ENCODE assay signal across 22 cellular contexts in the genomic region with DNA sequence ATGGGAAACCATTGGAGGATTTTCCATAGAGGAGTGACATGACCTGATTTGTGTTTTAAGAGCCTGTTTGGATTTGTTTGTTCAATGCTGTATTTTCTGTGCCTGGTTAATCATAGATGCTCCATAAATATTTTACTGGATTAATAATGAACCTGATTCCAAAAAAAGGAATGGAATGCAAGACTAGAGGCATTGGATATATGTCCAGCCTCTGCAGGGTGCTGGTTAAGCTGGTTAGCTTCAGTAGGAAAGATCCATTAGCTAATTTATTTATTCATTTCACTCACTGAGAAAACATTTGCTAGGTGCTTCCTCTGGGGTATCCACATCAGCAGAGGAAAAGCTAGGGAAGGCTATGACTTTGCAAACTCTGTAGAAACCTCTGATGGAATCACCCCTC. TPM values are rescaled to one million over a fixed set of nuclear protein-coding genes. Genes with fewer than 3 reads are reported as not detected.
DNase-seq lines count a peak whose midpoint lies in the region; ATAC-seq and TF ChIP-seq lines count a peak whose summit lies in the region.
"Had no signal": no experiment of that assay in that cellular context is flagged by ENCODE, and none has a peak within 500 bp of the region (broad histone marks: within the 10 kb centered on the region; RNA-seq: fewer than 3 reads in every experiment).

No MANE protein-coding gene starts in this region.

- peaks cover 4% of the 10 kb centered on the region for H3K4me1 Mint-ChIP-seq in glutamatergic neuron (ENCODE audit: low read depth, unreplicated experiment)
- H3K4me1 Mint-ChIP-seq: CD14-positive monocyte; CD4-positive, alpha-beta memory T cell; CD4-positive, CD25-positive, alpha-beta regulatory T cell; CD8-positive, alpha-beta memory T cell had no signal

- no peak overlapping the region for H3K4me3 ChIP-seq in mesenchymal stem cell (ENCODE audit: insufficient read depth in 1 of 2, low read depth in 1 of 2, low read length in 2 of 2)
- H3K4me3 ChIP-seq: BLaER1 had no signal

- intact Hi-C loops in left ventricle myocardium superior (cut with micrococcal nuclease) = no loop called here

- TF ChIP-seq CTCF in VCaP (conservative IDR thresholded peaks at IDR 0.05) (no peak), foreskin keratinocyte (conservative IDR thresholded peaks at IDR 0.05) (no peak), glutamatergic neuron (IDR thresholded peaks at IDR 0.05; ENCODE audit: partially characterized antibody, unreplicated experiment) (no peak)

- H3K9me3 Mint-ChIP-seq in glutamatergic neuron (ENCODE audit: unreplicated experiment) = no peaks in the 10 kb centered on the region

- H3K27ac ChIP-seq in VCaP = peak overlapping the region; percentile 25; the same call in 1 of the 2 replicates
- H3K27ac ChIP-seq in mesenchymal stem cell (ENCODE audit: low read length, poor library complexity, severe bottlenecking) = peak overlapping the region; percentile 84
- no peak overlapping the region for H3K27ac ChIP-seq in foreskin keratinocyte
- H3K27ac ChIP-seq: BLaER1 had no signal

- H3K27me3 ChIP-seq in mesenchymal stem cell (ENCODE audit: control insufficient read depth in 1 of 2, insufficient read depth in 1 of 2, low read length in 2 of 2) = no peaks in the 10 kb centered on the region
- H3K27me3 ChIP-seq in foreskin keratinocyte = no peaks in the 10 kb centered on the region
- H3K27me3 ChIP-seq: BE2C, BLaER1 had no signal

- H3K27me3 Mint-ChIP-seq in glutamatergic neuron (ENCODE audit: unreplicated experiment) = no peaks in the 10 kb centered on the region
- H3K27me3 Mint-ChIP-seq: CD4-positive, alpha-beta memory T cell; CD4-positive, CD25-positive, alpha-beta regulatory T cell had no signal

- H2BK12ac ChIP-seq in mesenchymal stem cell (ENCODE audit: low read length in 2 of 2) = no peak overlapping the region

- no peak overlapping the region for H2AK5ac ChIP-seq in mesenchymal stem cell (ENCODE audit: low read length, severe bottlenecking)

- H3K79me1 ChIP-seq in mesenchymal stem cell (replicated peaks; ENCODE audit: low read length, poor library complexity, severe bottlenecking) = no peaks in the 10 kb centered on the region

- H3K27ac Mint-ChIP-seq in glutamatergic neuron (ENCODE audit: unreplicated experiment) = no peak overlapping the region
- H3K27ac Mint-ChIP-seq: CD4-positive, alpha-beta memory T cell; CD4-positive, CD25-positive, alpha-beta regulatory T cell; CD8-positive, alpha-beta memory T cell had no signal

- H3K9me3 ChIP-seq in mesenchymal stem cell (ENCODE audit: control insufficient read depth, low read length) = peaks cover 3% of the 10 kb centered on the region
- H3K9me3 ChIP-seq: BE2C, BLaER1 had no signal

- no peak overlapping the region for H2AFZ ChIP-seq in mesenchymal stem cell (ENCODE audit: low read depth, low read length)

- no peak overlapping the region for H2BK5ac ChIP-seq in mesenchymal stem cell (ENCODE audit: low read depth, low read length, poor library complexity, severe bottlenecking)

- H3K4me2 ChIP-seq in mesenchymal stem cell (ENCODE audit: low read length, poor library complexity, severe bottlenecking) = no peak overlapping the region
- H3K4me2 ChIP-seq: BLaER1 had no signal

- H3K4me1 ChIP-seq in mesenchymal stem cell (ENCODE audit: control insufficient read depth, insufficient read depth, low read depth, low read length) (peaks cover 6% of the 10 kb centered on the region), foreskin keratinocyte (no peaks in the 10 kb centered on the region)
- H3K4me1 ChIP-seq: BE2C, BLaER1 had no signal

- no peaks in the 10 kb centered on the region for H3K36me3 ChIP-seq in mesenchymal stem cell (ENCODE audit: control insufficient read depth in 1 of 2, insufficient read depth in 2 of 2, low read depth in 1 of 2, low read length in 2 of 2)
- H3K36me3 ChIP-seq: BE2C, BLaER1 had no signal

- H4K91ac ChIP-seq in mesenchymal stem cell (ENCODE audit: low read length) = no peak overlapping the region

- no peak for ATAC-seq in left ventricle myocardium superior
- no peak for ATAC-seq in foreskin keratinocyte

- no peak overlapping the region for H3K4ac ChIP-seq in mesenchymal stem cell (ENCODE audit: low read depth in 1 of 2, low read length in 2 of 2)

- no peak overlapping the region for H3K9ac ChIP-seq in mesenchymal stem cell (ENCODE audit: low read length)
- H3K9ac ChIP-seq: BLaER1 had no signal

- no peak overlapping the region for H3K23ac ChIP-seq in mesenchymal stem cell (ENCODE audit: low read length in 2 of 2)

- DNase-seq in islet precursor cell = peak; percentile 12
- DNase-seq in mesenchymal stem cell = no peak
- DNase-seq in left ventricle myocardium superior = no peak
- no peak for DNase-seq in foreskin keratinocyte
- DNase-seq in glutamatergic neuron = no peak
- no peak for DNase-seq in activated T-cell treated with anti-CD3 and anti-CD28 coated beads for 4 hours
- DNase-seq: 8988T; ACHN; BE2C; C1 segment of cervical spinal cord; Calu3; CD4-positive, alpha-beta memory T cell; CD4-positive, CD25-positive, alpha-beta regulatory T cell; CD8-positive, alpha-beta memory T cell; COR-L47; DMS79 treated with DMSO at 0.1 percent for 48 hours; GF-D8 had no signal

- no peak overlapping the region for H2BK120ac ChIP-seq in mesenchymal stem cell (ENCODE audit: low read depth, low read length)

- peaks cover 9% of the 10 kb centered on the region for H3K36me3 Mint-ChIP-seq in glutamatergic neuron (ENCODE audit: unreplicated experiment)
- H3K36me3 Mint-ChIP-seq: CD14-positive monocyte; CD4-positive, alpha-beta memory T cell; CD4-positive, CD25-positive, alpha-beta regulatory T cell; CD8-positive, alpha-beta memory T cell had no signal

- H4K8ac ChIP-seq in mesenchymal stem cell (ENCODE audit: low read length) = no peak overlapping the region

- H3K14ac ChIP-seq in mesenchymal stem cell (ENCODE audit: low read length in 2 of 2) = no peak overlapping the region

- no peak overlapping the region for H2BK15ac ChIP-seq in mesenchymal stem cell (ENCODE audit: low read depth, poor library complexity, severe bottlenecking)

- no peak overlapping the region for H3K4me3 Mint-ChIP-seq in glutamatergic neuron (ENCODE audit: unreplicated experiment)
- H3K4me3 Mint-ChIP-seq: CD14-positive monocyte; CD4-positive, alpha-beta memory T cell; CD4-positive, CD25-positive, alpha-beta regulatory T cell; CD8-positive, alpha-beta memory T cell had no signal

- no peak overlapping the region for H3K18ac ChIP-seq in mesenchymal stem cell (ENCODE audit: low read depth in 1 of 2, low read length in 2 of 2)

RNA-seq across cellular contexts. Expression of gene SHISA9, which starts 57.7 kb away (rescaled TPM):
- polyA plus RNA-seq in mesenchymal stem cell (2013, experiment 1 of 2) = not detected
- 0.01 TPM for polyA plus RNA-seq in mesenchymal stem cell (2013, experiment 2 of 2)
- 0.99 TPM for total RNA-seq in left ventricle myocardium superior
- 0.07 and 0.11 TPM in 2 replicates for total RNA-seq in foreskin keratinocyte
- 0.01 and 0.02 TPM in 2 replicates for polyA plus RNA-seq in foreskin keratinocyte
- 96.6 TPM for total RNA-seq in glutamatergic neuron (ENCODE audit: unreplicated experiment)
- total RNA-seq: A673; Calu3; CD4-positive, alpha-beta memory T cell; CD4-positive, CD25-positive, alpha-beta regulatory T cell had no signal
- polyA plus RNA-seq: AG04450; CD14-positive monocyte; CD4-positive, alpha-beta memory T cell; CD4-positive, CD25-positive, alpha-beta regulatory T cell; CD8-positive, alpha-beta memory T cell had no signal

Comparison
In these comparisons a context has a peak if more than half of its experiments do, and no peak if none do; other contexts are left out.
1. RNA of gene SHISA9, which starts 57.7 kb away (total RNA-seq): 96.6 TPM in glutamatergic neuron (single experiment); 0.99 TPM in left ventricle myocardium superior (single experiment) and 0.07 to 0.11 TPM in foreskin keratinocyte; every median in the first group is over 10 times any median in the second.